ENCODE assay signal across 24 cellular contexts in genomic region chr4:98619197-98619596, GRCh38.
"Had no signal": no experiment of that assay in that cellular context is flagged by ENCODE, and none has a peak within 500 bp of the region (broad histone marks: within the 10 kb centered on the region; RNA-seq: fewer than 3 reads in every experiment).

No MANE protein-coding gene starts in this region.

- H3K27me3 ChIP-seq: colonic mucosa, gastroesophageal sphincter, neural progenitor cell had no signal

- DNase-seq: activated CD4-positive, alpha-beta memory T cell treated with anti-CD3 and anti-CD28 coated beads, Interleukin-2, amount 10 ng/mL, durations not matched to agents 7 days and 5 days; activated CD4-positive, alpha-beta T cell treated with anti-CD3 and anti-CD28 coated beads for 1 hour; activated CD4-positive, alpha-beta T cell treated with anti-CD3 and anti-CD28 coated beads, Interleukin-2, amount 10 ng/mL, durations not matched to agents 7 days and 5 days; activated T-cell treated with anti-CD3 and anti-CD28 coated beads, Interleukin-2, amount 50 U/mL, for 4 hours; cerebellar nuclear complex; colonic mucosa; effector memory CD4-positive, alpha-beta T cell; erythroblast; head of caudate nucleus; hippocampal formation; left ventricle myocardium inferior; occipital lobe; right cardiac atrium; stimulated activated CD4-positive, alpha-beta T cell treated with anti-CD3 and anti-CD28 coated beads, Interleukin-15, amount 100 ng/mL, for 24 hours; stimulated activated naive CD4-positive, alpha-beta T cell treated with Interleukin-2 at 50 U/mL for 16 hours; T-helper 2 cell; trophoblast cell had no signal

- H3K27ac ChIP-seq: colonic mucosa, gastroesophageal sphincter, left ventricle myocardium inferior, neural progenitor cell, parathyroid adenoma, thoracic aorta had no signal

- ATAC-seq: activated naive CD4-positive, alpha-beta T cell treated with anti-CD3 and anti-CD28 coated beads, Interleukin-2, amount 50 U/mL, for 72 hours; activated T-cell treated with anti-CD3 and anti-CD28 coated beads, Interleukin-2, amount 50 U/mL, for 4 hours; gastroesophageal sphincter; right cardiac atrium; WTC11 had no signal

- H3K9me3 ChIP-seq: colonic mucosa, gastroesophageal sphincter, left ventricle myocardium inferior, thoracic aorta had no signal

- H2AFZ ChIP-seq: neural progenitor cell, parathyroid adenoma had no signal

- H3K4me3 ChIP-seq: colonic mucosa, gastroesophageal sphincter, left ventricle myocardium inferior, lung, neural progenitor cell, thoracic aorta had no signal

- H3K4me1 ChIP-seq: colonic mucosa, gastroesophageal sphincter, parathyroid adenoma had no signal

- H3K36me3 ChIP-seq: colonic mucosa, gastroesophageal sphincter, left ventricle myocardium inferior, neural progenitor cell, thoracic aorta had no signal

- H3K9ac ChIP-seq: neural progenitor cell, parathyroid adenoma had no signal
